Comparison of ENCODE assay signal across 10 cellular contexts in genomic region chr7:155660758-155661093, GRCh38. TPM values are rescaled to one million over a fixed set of nuclear protein-coding genes. Genes with fewer than 3 reads are reported as not detected.
A peak's percentile ranks its signal among the peaks of the same experiment; 100 is the strongest.
DNase-seq lines count a peak whose midpoint lies in the region; ATAC-seq lines count a peak whose summit lies in the region.
"Had no signal": no experiment of that assay in that cellular context is flagged by ENCODE, and none has a peak within 500 bp of the region (broad histone marks: within the 10 kb centered on the region; RNA-seq: fewer than 3 reads in every experiment).

No MANE protein-coding gene starts in this region.

- peaks cover 3% of the 10 kb centered on the region for H3K9me3 ChIP-seq in trophoblast cell (ENCODE audit: insufficient read depth, low read depth, low read length)

- H3K4me1 ChIP-seq in trophoblast cell (ENCODE audit: control insufficient read depth in 1 of 2, insufficient read depth in 2 of 2, low read length in 2 of 2): peaks cover 0 to 3% of the 10 kb centered on the region in 2 experiments

- H2AFZ ChIP-seq in trophoblast cell (ENCODE audit: insufficient read depth, low read length, poor library complexity): no peak overlapping the region

- H3K18ac ChIP-seq in trophoblast cell (ENCODE audit: low read length): no peak overlapping the region

- H4K91ac ChIP-seq in trophoblast cell (ENCODE audit: low read depth, low read length): no peak overlapping the region

- no peak overlapping the region for H3K27ac ChIP-seq in trophoblast cell (ENCODE audit: low read depth, low read length)

- no peak overlapping the region for H3K23ac ChIP-seq in trophoblast cell (ENCODE audit: low read length)

- H3K79me2 ChIP-seq in trophoblast cell (ENCODE audit: control insufficient read depth, insufficient read depth, low read length, poor library complexity): peaks cover 13% of the 10 kb centered on the region

- no peak overlapping the region for H4K8ac ChIP-seq in trophoblast cell (ENCODE audit: low read depth, low read length)

- H3K4me3 ChIP-seq in trophoblast cell (ENCODE audit: low read depth, low read length): no peak overlapping the region

- peak; percentile 48 to 79 for ATAC-seq in activated T-cell treated with anti-CD3 and anti-CD28 coated beads, Interleukin-2, amount 50 U/mL, for 4 hours
- ATAC-seq in GM21529 (IDR thresholded peaks at IDR 0.05; ENCODE audit: unreplicated experiment): peak; percentile 68
- peak; percentile 44 for ATAC-seq in HG03139 (IDR thresholded peaks at IDR 0.05; ENCODE audit: unreplicated experiment)

- WGBS in trophoblast cell (ENCODE audit: extremely low coverage, insufficient coverage, insufficient read length): no CpG with 5 or more reads among the region's 1 CpG

- no peak overlapping the region for H4K12ac ChIP-seq in trophoblast cell (ENCODE audit: low read depth, low read length)

- peaks cover 3% of the 10 kb centered on the region in 2 experiments for H3K36me3 ChIP-seq in trophoblast cell (ENCODE audit: control insufficient read depth in 1 of 2, insufficient read depth in 2 of 2, low read length in 2 of 2)

- H3K14ac ChIP-seq in trophoblast cell (ENCODE audit: low read length): no peak overlapping the region

- H3K4ac ChIP-seq in trophoblast cell (ENCODE audit: low read depth, low read length): peak overlapping the region; percentile 78

- H3K79me1 ChIP-seq in trophoblast cell (ENCODE audit: low read length): no peaks in the 10 kb centered on the region

- no peak overlapping the region for H2BK5ac ChIP-seq in trophoblast cell (ENCODE audit: low read depth, low read length, poor library complexity)

- peaks cover 3% of the 10 kb centered on the region for H3K9me3 Mint-ChIP-seq in activated T-cell treated with anti-CD3 and anti-CD28 coated beads, Interleukin-2, amount 50 U/mL, for 4 hours
- H3K9me3 Mint-ChIP-seq: endodermal cell had no signal

- H2BK12ac ChIP-seq in trophoblast cell (ENCODE audit: low read length): no peak overlapping the region

- peak overlapping the region; percentile 7 for H3K4me3 Mint-ChIP-seq in activated T-cell treated with anti-CD3 and anti-CD28 coated beads, Interleukin-2, amount 50 U/mL, for 4 hours
- H3K4me3 Mint-ChIP-seq: endodermal cell had no signal

- H3K4me2 ChIP-seq in trophoblast cell (ENCODE audit: low read length): no peak overlapping the region

- intact Hi-C loops in head of caudate nucleus (cut with DNase I): no loop called here

- H3K4me1 Mint-ChIP-seq in activated T-cell treated with anti-CD3 and anti-CD28 coated beads, Interleukin-2, amount 50 U/mL, for 4 hours (ENCODE audit: low read depth): peaks cover 81% of the 10 kb centered on the region

- no peak for DNase-seq in activated T-cell treated with anti-CD3 and anti-CD28 coated beads, Interleukin-2, amount 50 U/mL, for 4 hours
- DNase-seq in activated T-cell treated with anti-CD3 and anti-CD28 coated beads for 4 hours (no peak), trophoblast cell (no peak), OCI-M1 (lab: John Stamatoyannopoulos, UW) (no peak), head of caudate nucleus (no peak), NCI-H1930 (lab: John Stamatoyannopoulos, UW) (no peak)
- DNase-seq: endodermal cell, NCI-H446 had no signal

- no peak overlapping the region for H2AK5ac ChIP-seq in trophoblast cell (ENCODE audit: low read length)

- H3K27me3 Mint-ChIP-seq in activated T-cell treated with anti-CD3 and anti-CD28 coated beads, Interleukin-2, amount 50 U/mL, for 4 hours (ENCODE audit: low read depth): no peaks in the 10 kb centered on the region

- H3K9ac ChIP-seq in trophoblast cell (ENCODE audit: low read length): no peak overlapping the region

- H2BK120ac ChIP-seq in trophoblast cell (ENCODE audit: insufficient read depth, low read length, poor library complexity): no peak overlapping the region

- peaks cover 25% of the 10 kb centered on the region for H3K36me3 Mint-ChIP-seq in activated T-cell treated with anti-CD3 and anti-CD28 coated beads, Interleukin-2, amount 50 U/mL, for 4 hours (ENCODE audit: insufficient read depth)

- H3K27me3 ChIP-seq in trophoblast cell (ENCODE audit: insufficient read depth, low read length): no peaks in the 10 kb centered on the region

RNA-seq across cellular contexts. Expression of gene RBM33, which starts 16.3 kb away (rescaled TPM):
- total RNA-seq in activated T-cell treated with anti-CD3 and anti-CD28 coated beads, Interleukin-2, amount 50 U/mL, for 4 hours: 10 to 100 TPM; 63.3 to 70.5 (median 66.4) TPM
- 28.0 and 29.0 TPM in 2 replicates for polyA plus RNA-seq in trophoblast cell (2013)
